8 cellular contexts compared by ENCODE assay signal in genomic region chr16:48383204-48383876, GRCh38. TPM values are rescaled to one million over a fixed set of nuclear protein-coding genes. Genes with fewer than 3 reads are reported as not detected.
DNase-seq lines count a peak whose midpoint lies in the region; ATAC-seq, FAIRE-seq and TF ChIP-seq lines count a peak whose summit lies in the region.

No MANE protein-coding gene starts in this region.

- peak overlapping the region; percentile 84 for H3K27ac Mint-ChIP-seq in activated CD4-positive, alpha-beta T cell treated with anti-CD3 and anti-CD28 coated beads for 36 hours
- no peak overlapping the region for H3K27ac Mint-ChIP-seq in activated naive CD8-positive, alpha-beta T cell treated with anti-CD3 and anti-CD28 coated beads for 36 hours
- peak overlapping the region in 5 of 6 donors; percentile 88 to 98 (median 93) for H3K27ac Mint-ChIP-seq in immature natural killer cell

- H3K36me3 ChIP-seq in suprapubic skin, result no peaks in the 10 kb centered on the region

- POLR2A ChIA-PET in activated CD4-positive, alpha-beta T cell treated with anti-CD3 and anti-CD28 coated beads for 36 hours (lab: Charles Lee), result interaction anchor here (0.8 kb wide), 1 partner anchor 17 kb away, joined by 5 read pairs; no protein-coding TSS in a partner anchor

- TF ChIP-seq POLR2A in suprapubic skin (IDR thresholded peaks at IDR 0.05) (no peak), GM12891 (IDR thresholded peaks at IDR 0.05; ENCODE audit: low read depth, low read length) (no peak)

- peak overlapping the region; percentile 98 for H3K4me3 ChIP-seq in suprapubic skin

- H3K27ac ChIP-seq in suprapubic skin, result peak overlapping the region; percentile 100

- no peaks in the 10 kb centered on the region for H3K9me3 Mint-ChIP-seq in activated CD4-positive, alpha-beta T cell treated with anti-CD3 and anti-CD28 coated beads for 36 hours (ENCODE audit: low read depth)
- peaks cover 1% of the 10 kb centered on the region for H3K9me3 Mint-ChIP-seq in activated naive CD8-positive, alpha-beta T cell treated with anti-CD3 and anti-CD28 coated beads for 36 hours
- no peaks in the 10 kb centered on the region for H3K9me3 Mint-ChIP-seq in immature natural killer cell

- H3K27me3 ChIP-seq in suprapubic skin, result no peaks in the 10 kb centered on the region

- no peak for TF ChIP-seq EP300 in suprapubic skin (IDR thresholded peaks at IDR 0.05)

- CTCF ChIA-PET in activated CD4-positive, alpha-beta T cell treated with anti-CD3 and anti-CD28 coated beads for 36 hours (lab: Charles Lee), result interaction anchor here (0.7 to 1.9 kb wide), 6 partner anchors 14 to 240 kb away, joined by 3 to 9 read pairs (median 4); no protein-coding TSS in a partner anchor

- intact Hi-C loops in activated CD4-positive, alpha-beta T cell treated with anti-CD3 and anti-CD28 coated beads for 36 hours (cut with DNase I, micrococcal nuclease), result loop anchor here in 1 of 2 experiments (10.0 kb wide), 2 partner anchors 1549 to 1699 kb away; partner anchors contain the start of genes C16orf87, ORC6 and VPS35

- 24% methylated on average over 3 of the region's 3 CpGs for WGBS in suprapubic skin

- peak overlapping the region; percentile 85 for H3K4me3 Mint-ChIP-seq in activated CD4-positive, alpha-beta T cell treated with anti-CD3 and anti-CD28 coated beads for 36 hours
- peak overlapping the region; percentile 97 for H3K4me3 Mint-ChIP-seq in activated naive CD8-positive, alpha-beta T cell treated with anti-CD3 and anti-CD28 coated beads for 36 hours
- peak overlapping the region; percentile 88 to 99 (median 95) for H3K4me3 Mint-ChIP-seq in immature natural killer cell

- H3K9me3 ChIP-seq in suprapubic skin, result no peaks in the 10 kb centered on the region

- TF ChIP-seq CTCF in suprapubic skin (IDR thresholded peaks at IDR 0.05), result no peak

- DNase-seq in activated CD4-positive, alpha-beta T cell treated with anti-CD3 and anti-CD28 coated beads for 36 hours, result no peak
- DNase-seq in activated CD4-positive, alpha-beta T cell treated with anti-CD3 and anti-CD28 coated beads for 48 hours, result no peak
- DNase-seq in activated naive CD8-positive, alpha-beta T cell treated with anti-CD3 and anti-CD28 coated beads for 36 hours, result no peak
- DNase-seq in immature natural killer cell (no peak), suprapubic skin (ENCODE audit: low spot score in 2 of 2) (no peak), GM12891 (ENCODE audit: insufficient read length, low spot score) (no peak), middle frontal gyrus (ENCODE audit: extremely low spot score, low spot score) (no peak)

- peaks cover 66% of the 10 kb centered on the region for H3K4me1 ChIP-seq in suprapubic skin

- no peak for FAIRE-seq in GM12891 (lab: Jason Lieb, UNC)

- no peak for ATAC-seq in activated CD4-positive, alpha-beta T cell treated with anti-CD3 and anti-CD28 coated beads for 36 hours
- ATAC-seq in GM18909 (IDR thresholded peaks at IDR 0.05; ENCODE audit: poor library complexity, unreplicated experiment), result no peak

- H3K4me1 Mint-ChIP-seq in activated CD4-positive, alpha-beta T cell treated with anti-CD3 and anti-CD28 coated beads for 36 hours, result peaks cover 39% of the 10 kb centered on the region
- peaks cover 41% of the 10 kb centered on the region for H3K4me1 Mint-ChIP-seq in activated naive CD8-positive, alpha-beta T cell treated with anti-CD3 and anti-CD28 coated beads for 36 hours
- H3K4me1 Mint-ChIP-seq in immature natural killer cell, result peaks cover 29 to 40% of the 10 kb centered on the region in 2 donors

- H3K36me3 Mint-ChIP-seq in activated CD4-positive, alpha-beta T cell treated with anti-CD3 and anti-CD28 coated beads for 36 hours (ENCODE audit: low read depth), result peaks cover 3% of the 10 kb centered on the region
- peaks cover 17% of the 10 kb centered on the region for H3K36me3 Mint-ChIP-seq in activated naive CD8-positive, alpha-beta T cell treated with anti-CD3 and anti-CD28 coated beads for 36 hours
- no peaks in the 10 kb centered on the region for H3K36me3 Mint-ChIP-seq in immature natural killer cell

- no peaks in the 10 kb centered on the region for H3K27me3 Mint-ChIP-seq in activated CD4-positive, alpha-beta T cell treated with anti-CD3 and anti-CD28 coated beads for 36 hours
- H3K27me3 Mint-ChIP-seq in activated naive CD8-positive, alpha-beta T cell treated with anti-CD3 and anti-CD28 coated beads for 36 hours, result no peaks in the 10 kb centered on the region
- peaks cover 4 to 11% (median 9%) of the 10 kb centered on the region in 3 donors for H3K27me3 Mint-ChIP-seq in immature natural killer cell (ENCODE audit: low read depth in 3 of 3)

TF ChIP-seq in GM12891, 5 proteins besides CTCF, POLR2A, EP300 and RAD21:
- no peak for TF ChIP-seq TAF1 (IDR thresholded peaks at IDR 0.05; ENCODE audit: low read depth, low read length)
- TF ChIP-seq PAX5 (IDR thresholded peaks at IDR 0.05; ENCODE audit: insufficient read depth, low read length, severe bottlenecking), result no peak
- no peak for TF ChIP-seq POLR2AphosphoS5 (IDR thresholded peaks at IDR 0.05; ENCODE audit: low read depth, low read length)
- no peak for TF ChIP-seq SPI1 (IDR thresholded peaks at IDR 0.05; ENCODE audit: low read depth, low read length)
- no peak for TF ChIP-seq POU2F2 (IDR thresholded peaks at IDR 0.05; ENCODE audit: low read depth, low read length)

RNA-seq across cellular contexts. Expression of gene SIAH1, which starts 1.9 kb away (rescaled TPM):
- total RNA-seq in activated CD4-positive, alpha-beta T cell treated with anti-CD3 and anti-CD28 coated beads for 36 hours, result 10 to 100 TPM; 13.1 to 13.3 TPM
- 10 to 100 TPM; 16.2 to 18.3 TPM for total RNA-seq in activated naive CD8-positive, alpha-beta T cell treated with anti-CD3 and anti-CD28 coated beads for 36 hours
- polyA plus RNA-seq in immature natural killer cell, result 10 to 100 TPM in 1 of 3 donors, 1 to 10 TPM in 2; 7.0 to 11.0 (median 8.6) TPM
- total RNA-seq in suprapubic skin, result 10 to 100 TPM; 26.2 to 44.3 (median 31.6) TPM
- 6.0 TPM for polyA plus RNA-seq in GM12891 (2012; ENCODE audit: low read depth, missing spikeins)
